Comparison of ENCODE assay signal across 1 cellular context in genomic region chr3:122578110-122578740, GRCh38.
TF ChIP-seq lines count a peak whose summit lies in the region.

No MANE protein-coding gene starts in this region.

TF ChIP-seq in K562, 482 proteins besides CTCF, POLR2A, EP300 and RAD21 (continued from another document):
- TF ChIP-seq JUN (IDR thresholded peaks at IDR 0.05; ENCODE audit: borderline replicate concordance, low read depth, low read length), result no peak
- no peak for TF ChIP-seq JUN (CRISPR knock-in tag; IDR thresholded peaks at IDR 0.05; ENCODE audit: borderline replicate concordance)
- no peak for TF ChIP-seq PYGO2 (tag; IDR thresholded peaks at IDR 0.05)
